Comparison of ENCODE assay signal across 17 cellular contexts in genomic region chr17:71934520-71934919, GRCh38.
A peak's percentile ranks its signal among the peaks of the same experiment; 100 is the strongest.
DNase-seq lines count a peak whose midpoint lies in the region; ATAC-seq, FAIRE-seq and TF ChIP-seq lines count a peak whose summit lies in the region.
"Had no signal": no experiment of that assay in that cellular context is flagged by ENCODE, and none has a peak within 500 bp of the region (broad histone marks: within the 10 kb centered on the region; RNA-seq: fewer than 3 reads in every experiment).

No MANE protein-coding gene starts in this region.

- ATAC-seq in GM21381 (IDR thresholded peaks at IDR 0.05; ENCODE audit: unreplicated experiment), result no peak
- ATAC-seq in Right ventricle myocardium inferior, result no peak
- no peak for ATAC-seq in GM19467 (IDR thresholded peaks at IDR 0.05; ENCODE audit: unreplicated experiment)
- ATAC-seq: GM12878, K562 had no signal

- H2BK12ac ChIP-seq in H1 (ENCODE audit: low read depth, low read length), result no peak overlapping the region

- no peak overlapping the region for H3K4ac ChIP-seq in H1 (replicated peaks; ENCODE audit: insufficient read length, low read depth, low read length)

- no peak overlapping the region for H3K9ac ChIP-seq in mammary epithelial cell (ENCODE audit: insufficient read depth, low read length)
- no peak overlapping the region for H3K9ac ChIP-seq in H1 (replicated peaks in 1 of 4; ENCODE audit: extremely low read depth in 1 of 4, low read depth in 3 of 4, low read length in 3 of 4)
- H3K9ac ChIP-seq: BLaER1 had no signal

- no peak for TF ChIP-seq CTCF in mammary epithelial cell (conservative IDR thresholded peaks at IDR 0.05 in 1 of 2, IDR thresholded peaks at IDR 0.05 in 1 of 2; ENCODE audit: extremely low read depth in 1 of 2, insufficient read depth in 1 of 2, low read depth in 1 of 2, low read length in 2 of 2)
- TF ChIP-seq CTCF in breast epithelium (IDR thresholded peaks at IDR 0.05), result no peak
- TF ChIP-seq CTCF in H1 (IDR thresholded peaks at IDR 0.05; ENCODE audit: control extremely low read depth in 1 of 3, insufficient read depth in 1 of 3, low read depth in 1 of 3, low read length in 3 of 3), result no peak

- H3K4me1 ChIP-seq in mammary epithelial cell (ENCODE audit: insufficient read depth, low read length) (peaks cover 26% of the 10 kb centered on the region), breast epithelium (no peaks in the 10 kb centered on the region), H1 (replicated peaks in 1 of 4; ENCODE audit: control insufficient read depth in 3 of 4, insufficient read depth in 4 of 4, low read length in 3 of 4) (no peaks in the 10 kb centered on the region)
- H3K4me1 ChIP-seq: BLaER1 had no signal

- H3K9me3 ChIP-seq in mammary epithelial cell (replicated peaks; ENCODE audit: insufficient read depth, low read length), result no peaks in the 10 kb centered on the region
- H3K9me3 ChIP-seq in breast epithelium, result no peaks in the 10 kb centered on the region
- H3K9me3 ChIP-seq in H1 (ENCODE audit: insufficient read depth in 2 of 2, low read depth in 1 of 2, low read length in 1 of 2), result no peaks in the 10 kb centered on the region
- H3K9me3 ChIP-seq: BLaER1 had no signal

- no peak overlapping the region for H2AFZ ChIP-seq in mammary epithelial cell (ENCODE audit: low read depth, low read length)
- 0 out of 2 replicates have a peak overlapping the region, but pooled peaks have one; percentile 64 for H2AFZ ChIP-seq in H1 (ENCODE audit: low read length)

- POLR2A ChIA-PET in H1 (lab: Charles Lee; ENCODE audit: partially characterized antibody), result no interaction called here

- no peak overlapping the region for H2BK120ac ChIP-seq in H1 (replicated peaks; ENCODE audit: low read depth, low read length)

- no peak overlapping the region for H4K91ac ChIP-seq in H1 (replicated peaks; ENCODE audit: insufficient read length, low read length)

- H3K27ac ChIP-seq in mammary epithelial cell (ENCODE audit: insufficient read depth, low read depth, low read length) (no peak overlapping the region), breast epithelium (no peak overlapping the region), H1 (ENCODE audit: low read depth, low read length) (no peak overlapping the region)
- H3K27ac ChIP-seq: 22Rv1, BLaER1, HL-60 had no signal

- H3K27me3 ChIP-seq in mammary epithelial cell (ENCODE audit: insufficient read depth, low read length) (no peaks in the 10 kb centered on the region), breast epithelium (no peaks in the 10 kb centered on the region), H1 (replicated peaks in 1 of 4; ENCODE audit: control insufficient read depth in 3 of 4, extremely low read depth in 1 of 4, insufficient read depth in 3 of 4, low read length in 3 of 4) (peaks cover 0 to 2% (median 0%) of the 10 kb centered on the region in 4 experiments; a peak in 1 of 7 replicates)
- H3K27me3 ChIP-seq: BLaER1 had no signal

- H3K4me3 ChIP-seq in mammary epithelial cell (replicated peaks in 1 of 3; ENCODE audit: insufficient read depth in 1 of 3, low read depth in 2 of 3, low read length in 3 of 3), result no peak overlapping the region
- H3K4me3 ChIP-seq in breast epithelium, result no peak overlapping the region
- H3K4me3 ChIP-seq in H1 (ENCODE audit: extremely low read depth in 1 of 4, insufficient read depth in 2 of 4, low read depth in 3 of 4, low read length in 4 of 4), result no peak overlapping the region
- H3K4me3 ChIP-seq: BLaER1, GM12878, K562 had no signal

- H3K4me2 ChIP-seq in mammary epithelial cell (ENCODE audit: insufficient read depth, low read depth, low read length) (no peak overlapping the region), H1 (ENCODE audit: insufficient read depth in 1 of 2, low read depth in 2 of 2, low read length in 2 of 2) (no peak overlapping the region)
- H3K4me2 ChIP-seq: BLaER1 had no signal

- dilution Hi-C loops in mammary epithelial cell (cut with HindIII; ENCODE audit: low sequenced_read_pairs), result no loop called here

- DNase-seq in mammary epithelial cell (peak; percentile 38), breast epithelium (ENCODE audit: low spot score in 2 of 2) (no peak), H1 (ENCODE audit: low read depth in 1 of 2, low spot score in 2 of 2) (no peak), kidney tubule cell (ENCODE audit: low spot score) (peak; percentile 56), Right ventricle myocardium inferior (ENCODE audit: missing footprints) (no peak)
- DNase-seq: AML-193; CD4-positive, CD25-positive, alpha-beta regulatory T cell; DMS 273 treated with DMSO at 0.1 percent for 48 hours; HCEC 1CT had no signal

- no peaks in the 10 kb centered on the region for H3K79me1 ChIP-seq in H1 (ENCODE audit: low read depth, low read length)

- CTCF ChIA-PET in mammary epithelial cell (lab: Charles Lee; ENCODE audit: low non-redundant PET) (no interaction called here), H1 (lab: Charles Lee; ENCODE audit: partially characterized antibody) (no interaction called here)

- WGBS in mammary epithelial cell (ENCODE audit: low coverage, missing lambda C conversion rate), result 97% methylated on average over 2 of the region's 2 CpGs
- WGBS in H1 (ENCODE audit: extremely low coverage in 1 of 2, insufficient coverage in 1 of 2, insufficient read length in 1 of 2, insufficient replicate concordance in 2 of 2, low coverage in 1 of 2, low lambda C conversion rate in 2 of 2, missing lambda C conversion rate in 1 of 2), 2 experiments, result 86% methylated on average over 2 of the region's 2 CpGs; no CpG with 5 or more reads in 1 of the 2 experiments

- no peak overlapping the region for H4K5ac ChIP-seq in H1 (ENCODE audit: insufficient read length, low read depth, low read length)

- H3K18ac ChIP-seq in H1 (ENCODE audit: extremely low read depth, low read length), result no peak overlapping the region

- no peak overlapping the region for H3K23ac ChIP-seq in H1 (ENCODE audit: insufficient read length)

- H2AK5ac ChIP-seq in H1 (ENCODE audit: low read depth, low read length), result no peak overlapping the region

- no peak overlapping the region for H2BK20ac ChIP-seq in H1 (ENCODE audit: low read length)

- H4K8ac ChIP-seq in H1 (ENCODE audit: extremely low read depth, insufficient read depth, low read length), result no peak overlapping the region

- TF ChIP-seq RAD21 in H1 (IDR thresholded peaks at IDR 0.05 in 1 of 2, conservative IDR thresholded peaks at IDR 0.05 in 1 of 2; ENCODE audit: low read depth in 2 of 2, low read length in 2 of 2), result no peak

- BruUV-seq in mammary epithelial cell (replicated peaks; lab: Mats Ljungman, UMichigan), result no TSS peak

- H2BK15ac ChIP-seq in H1 (ENCODE audit: low read length), result no peak overlapping the region

- FAIRE-seq in H1 (lab: Jason Lieb, UNC), result no peak
- FAIRE-seq: GM12878, GM18507, K562 had no signal

- H3K14ac ChIP-seq in H1 (ENCODE audit: insufficient read length), result no peak overlapping the region

- H3K56ac ChIP-seq in H1 (replicated peaks; ENCODE audit: insufficient read length, low read depth, low read length), result no peak overlapping the region

- no peaks in the 10 kb centered on the region for H4K20me1 ChIP-seq in mammary epithelial cell (ENCODE audit: insufficient read depth, low read length)
- no peaks in the 10 kb centered on the region for H4K20me1 ChIP-seq in H1 (replicated peaks in 1 of 2; ENCODE audit: control insufficient read depth in 1 of 2, insufficient read depth in 2 of 2, low read length in 2 of 2)
- H4K20me1 ChIP-seq: BLaER1 had no signal

- no peak for TF ChIP-seq EP300 in H1 (IDR thresholded peaks at IDR 0.05; ENCODE audit: borderline replicate concordance in 1 of 2, low read depth in 2 of 2, low read length in 2 of 2)

- in situ Hi-C loops in mammary epithelial cell (cut with MboI; ENCODE audit: low sequenced_read_pairs in 2 of 2), result no loop called here

- intact Hi-C loops in mammary epithelial cell (cut with micrococcal nuclease) (no loop called here), breast epithelium (cut with DNase I; ENCODE audit: low total_unique reads) (no loop called here), Right ventricle myocardium inferior (cut with DNase I) (no loop called here)

- H3K79me2 ChIP-seq in mammary epithelial cell (ENCODE audit: insufficient read depth, low read length), result no peaks in the 10 kb centered on the region
- H3K79me2 ChIP-seq in H1 (ENCODE audit: control insufficient read depth in 1 of 2, insufficient read depth in 2 of 2, low read length in 2 of 2), result no peaks in the 10 kb centered on the region

- no peaks in the 10 kb centered on the region for H3K23me2 ChIP-seq in H1 (ENCODE audit: low read depth, low read length)

- no peak overlapping the region for H2BK5ac ChIP-seq in H1 (ENCODE audit: low read depth, low read length)

- TF ChIP-seq POLR2A in breast epithelium (IDR thresholded peaks at IDR 0.05), result no peak
- no peak for TF ChIP-seq POLR2A in H1 (IDR thresholded peaks at IDR 0.05; ENCODE audit: control extremely low read depth in 1 of 2, low read depth in 2 of 2, low read length in 2 of 2)

- H3K36me3 ChIP-seq in mammary epithelial cell (ENCODE audit: insufficient read depth, low read length), result no peaks in the 10 kb centered on the region
- no peaks in the 10 kb centered on the region for H3K36me3 ChIP-seq in breast epithelium
- no peaks in the 10 kb centered on the region for H3K36me3 ChIP-seq in H1 (ENCODE audit: control insufficient read depth in 2 of 4, insufficient read depth in 4 of 4, low read length in 3 of 4)
- H3K36me3 ChIP-seq: BLaER1 had no signal

TF ChIP-seq in H1, 55 proteins besides CTCF, POLR2A, EP300 and RAD21:
- TF ChIP-seq SP4 (IDR thresholded peaks at IDR 0.05; ENCODE audit: low read length) (no peak), CHD1 (IDR thresholded peaks at IDR 0.05; ENCODE audit: low read depth, low read length) (no peak)
TF ChIP-seq in H1: peak in this region for 0.

Comparison
In these comparisons a context has a peak if more than half of its experiments do, and no peak if none do; other contexts are left out.
1. DNase-seq: peak in mammary epithelial cell (single experiment) and kidney tubule cell (single experiment); none in breast epithelium (0 of 2), H1 (0 of 2) and Right ventricle myocardium inferior (single experiment).